In the genomic region with DNA sequence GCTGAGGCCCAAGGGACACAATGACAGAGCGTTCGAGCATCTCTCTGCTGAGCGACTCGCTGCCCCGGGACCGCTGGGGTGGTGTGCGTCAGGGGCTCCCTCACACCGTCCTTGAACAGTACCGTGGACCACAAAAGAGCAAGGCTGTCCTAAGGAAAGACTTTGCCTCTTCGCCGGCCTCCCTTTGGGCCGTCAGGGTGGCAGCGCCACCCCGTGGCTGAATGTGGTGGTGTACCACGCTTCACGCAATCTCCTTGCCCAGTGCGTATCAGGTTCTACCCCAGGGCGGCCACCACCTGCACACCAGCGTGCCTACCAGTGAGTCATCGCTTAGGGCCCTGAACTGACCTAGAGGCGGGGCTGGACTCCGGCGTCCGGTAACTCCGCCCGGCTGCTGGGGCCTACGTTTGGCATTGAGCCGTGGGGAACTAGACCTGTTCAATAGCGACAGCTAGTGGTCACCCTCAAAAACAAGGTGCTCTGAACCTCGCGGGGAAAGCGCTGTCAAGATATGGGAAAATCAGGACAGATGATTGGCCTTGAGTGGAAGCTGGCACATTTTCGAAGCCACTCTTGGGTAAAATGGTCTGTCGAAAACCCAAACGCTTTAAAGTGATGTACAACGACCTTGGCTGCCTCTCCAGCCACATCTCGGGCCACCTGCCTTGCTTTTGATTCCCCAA, we compare ENCODE assay signal across 1 cellular context.
TF ChIP-seq lines count a peak whose summit lies in the region.

No MANE protein-coding gene starts in this region.

TF ChIP-seq in GM12878, 131 proteins besides CTCF, POLR2A, EP300 and RAD21 (continued from another document):
- TF ChIP-seq, protein P1, sequence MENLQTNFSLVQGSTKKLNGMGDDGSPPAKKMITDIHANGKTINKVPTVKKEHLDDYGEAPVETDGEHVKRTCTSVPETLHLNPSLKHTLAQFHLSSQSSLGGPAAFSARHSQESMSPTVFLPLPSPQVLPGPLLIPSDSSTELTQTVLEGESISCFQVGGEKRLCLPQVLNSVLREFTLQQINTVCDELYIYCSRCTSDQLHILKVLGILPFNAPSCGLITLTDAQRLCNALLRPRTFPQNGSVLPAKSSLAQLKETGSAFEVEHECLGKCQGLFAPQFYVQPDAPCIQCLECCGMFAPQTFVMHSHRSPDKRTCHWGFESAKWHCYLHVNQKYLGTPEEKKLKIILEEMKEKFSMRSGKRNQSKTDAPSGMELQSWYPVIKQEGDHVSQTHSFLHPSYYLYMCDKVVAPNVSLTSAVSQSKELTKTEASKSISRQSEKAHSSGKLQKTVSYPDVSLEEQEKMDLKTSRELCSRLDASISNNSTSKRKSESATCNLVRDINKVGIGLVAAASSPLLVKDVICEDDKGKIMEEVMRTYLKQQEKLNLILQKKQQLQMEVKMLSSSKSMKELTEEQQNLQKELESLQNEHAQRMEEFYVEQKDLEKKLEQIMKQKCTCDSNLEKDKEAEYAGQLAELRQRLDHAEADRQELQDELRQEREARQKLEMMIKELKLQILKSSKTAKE (IDR thresholded peaks at IDR 0.05; ENCODE audit: low read depth, poor library complexity, severe bottlenecking): peak; percentile 46
- 0 out of 2 replicates have a peak, but pooled peaks have one; percentile 5 for TF ChIP-seq NR2C1 (IDR thresholded peaks at IDR 0.05)
- TF ChIP-seq RELA (IDR thresholded peaks at IDR 0.05; ENCODE audit: borderline replicate concordance, partially characterized antibody): peak; percentile 70
- peak; percentile 21; the same call in 1 of the 2 replicates for TF ChIP-seq JUNB (IDR thresholded peaks at IDR 0.05)
- peak; percentile 67 for TF ChIP-seq CREM (IDR thresholded peaks at IDR 0.05; ENCODE audit: low read depth)
- TF ChIP-seq, protein P2, sequence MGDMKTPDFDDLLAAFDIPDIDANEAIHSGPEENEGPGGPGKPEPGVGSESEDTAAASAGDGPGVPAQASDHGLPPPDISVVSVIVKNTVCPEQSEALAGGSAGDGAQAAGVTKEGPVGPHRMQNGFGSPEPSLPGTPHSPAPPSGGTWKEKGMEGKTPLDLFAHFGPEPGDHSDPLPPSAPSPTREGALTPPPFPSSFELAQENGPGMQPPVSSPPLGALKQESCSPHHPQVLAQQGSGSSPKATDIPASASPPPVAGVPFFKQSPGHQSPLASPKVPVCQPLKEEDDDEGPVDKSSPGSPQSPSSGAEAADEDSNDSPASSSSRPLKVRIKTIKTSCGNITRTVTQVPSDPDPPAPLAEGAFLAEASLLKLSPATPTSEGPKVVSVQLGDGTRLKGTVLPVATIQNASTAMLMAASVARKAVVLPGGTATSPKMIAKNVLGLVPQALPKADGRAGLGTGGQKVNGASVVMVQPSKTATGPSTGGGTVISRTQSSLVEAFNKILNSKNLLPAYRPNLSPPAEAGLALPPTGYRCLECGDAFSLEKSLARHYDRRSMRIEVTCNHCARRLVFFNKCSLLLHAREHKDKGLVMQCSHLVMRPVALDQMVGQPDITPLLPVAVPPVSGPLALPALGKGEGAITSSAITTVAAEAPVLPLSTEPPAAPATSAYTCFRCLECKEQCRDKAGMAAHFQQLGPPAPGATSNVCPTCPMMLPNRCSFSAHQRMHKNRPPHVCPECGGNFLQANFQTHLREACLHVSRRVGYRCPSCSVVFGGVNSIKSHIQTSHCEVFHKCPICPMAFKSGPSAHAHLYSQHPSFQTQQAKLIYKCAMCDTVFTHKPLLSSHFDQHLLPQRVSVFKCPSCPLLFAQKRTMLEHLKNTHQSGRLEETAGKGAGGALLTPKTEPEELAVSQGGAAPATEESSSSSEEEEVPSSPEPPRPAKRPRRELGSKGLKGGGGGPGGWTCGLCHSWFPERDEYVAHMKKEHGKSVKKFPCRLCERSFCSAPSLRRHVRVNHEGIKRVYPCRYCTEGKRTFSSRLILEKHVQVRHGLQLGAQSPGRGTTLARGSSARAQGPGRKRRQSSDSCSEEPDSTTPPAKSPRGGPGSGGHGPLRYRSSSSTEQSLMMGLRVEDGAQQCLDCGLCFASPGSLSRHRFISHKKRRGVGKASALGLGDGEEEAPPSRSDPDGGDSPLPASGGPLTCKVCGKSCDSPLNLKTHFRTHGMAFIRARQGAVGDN (IDR thresholded peaks at IDR 0.05): peak; percentile 77
- no peak for TF ChIP-seq HDAC6 (IDR thresholded peaks at IDR 0.05; ENCODE audit: unreplicated experiment)
- 0 out of 2 replicates have a peak, but pooled peaks have one; percentile 19 for TF ChIP-seq CBFB (IDR thresholded peaks at IDR 0.05; ENCODE audit: low read depth)
- TF ChIP-seq NBN (IDR thresholded peaks at IDR 0.05): peak; percentile 88
- TF ChIP-seq YY1 (IDR thresholded peaks at IDR 0.05; ENCODE audit: low read depth, low read length): peak; percentile 67
- peak; percentile 91 for TF ChIP-seq ZNF207 (IDR thresholded peaks at IDR 0.05; ENCODE audit: borderline replicate concordance)
- peak; percentile 59; the same call in 1 of the 2 replicates for TF ChIP-seq CREB1 (IDR thresholded peaks at IDR 0.05; ENCODE audit: low read depth)
- peak; percentile 84 for TF ChIP-seq IKZF1 (conservative IDR thresholded peaks at IDR 0.05)
